ENCODE assay signal across 17 cellular contexts in genomic region chr21:15978158-15978805, GRCh38.
A peak's percentile ranks its signal among the peaks of the same experiment; 100 is the strongest.
DNase-seq lines count a peak whose midpoint lies in the region; ATAC-seq, FAIRE-seq and TF ChIP-seq lines count a peak whose summit lies in the region.
"Had no signal": no experiment of that assay in that cellular context is flagged by ENCODE, and none has a peak within 500 bp of the region (broad histone marks: within the 10 kb centered on the region; RNA-seq: fewer than 3 reads in every experiment).

No MANE protein-coding gene starts in this region.

- no peaks in the 10 kb centered on the region for H3K79me2 ChIP-seq in astrocyte (ENCODE audit: insufficient read depth, low read length)

- peaks cover under 1% of the 10 kb centered on the region for H3K9me3 Mint-ChIP-seq in astrocyte (ENCODE audit: unreplicated experiment)
- H3K9me3 Mint-ChIP-seq: activated naive CD4-positive, alpha-beta T cell treated with anti-CD3 and anti-CD28 coated beads for 36 hours; stimulated activated effector memory CD8-positive, alpha-beta T cell treated with anti-CD3 and anti-CD28 coated beads, Interleukin-12 subunit alpha, Interleukin-12 subunit beta, amount 100 ng/mL, for 72 hours had no signal

- H3K4me2 ChIP-seq in astrocyte (ENCODE audit: low read length) (peak overlapping the region; percentile 34), mesenchymal stem cell (ENCODE audit: low read length, poor library complexity, severe bottlenecking) (no peak overlapping the region)
- H3K4me2 ChIP-seq: A549 had no signal

- H2BK5ac ChIP-seq in mesenchymal stem cell (ENCODE audit: low read depth, low read length, poor library complexity, severe bottlenecking): no peak overlapping the region

- H4K20me1 ChIP-seq in astrocyte (ENCODE audit: insufficient read depth, low read length): no peaks in the 10 kb centered on the region

- H2AFZ ChIP-seq in astrocyte (ENCODE audit: low read depth, low read length) (no peak overlapping the region), mesenchymal stem cell (ENCODE audit: low read depth, low read length) (no peak overlapping the region)

- no peaks in the 10 kb centered on the region for H3K79me1 ChIP-seq in mesenchymal stem cell (replicated peaks; ENCODE audit: low read length, poor library complexity, severe bottlenecking)

- FAIRE-seq in astrocyte (lab: Jason Lieb, UNC): no peak
- FAIRE-seq: A549 had no signal

- no peak overlapping the region for H4K91ac ChIP-seq in mesenchymal stem cell (ENCODE audit: low read length)

- peak overlapping the region; percentile 67 for H3K27ac Mint-ChIP-seq in astrocyte (ENCODE audit: unreplicated experiment)
- H3K27ac Mint-ChIP-seq: activated naive CD4-positive, alpha-beta T cell treated with anti-CD3 and anti-CD28 coated beads for 36 hours; stimulated activated effector memory CD8-positive, alpha-beta T cell treated with anti-CD3 and anti-CD28 coated beads, Interleukin-12 subunit alpha, Interleukin-12 subunit beta, amount 100 ng/mL, for 72 hours had no signal

- DNase-seq in A172 (ENCODE audit: low spot score) (peak; percentile 31), H4 (ENCODE audit: low spot score) (peak; percentile 13), astrocyte (ENCODE audit: low read depth) (peak; percentile 95), mesenchymal stem cell (no peak), Kasumi-1 (lab: John Stamatoyannopoulos, UW) (no peak), epidermal melanocyte (ENCODE audit: insufficient read length, low spot score) (no peak)
- no peak for DNase-seq in effector CD8-positive, alpha-beta T cell (lab: John Stamatoyannopoulos, UW)
- DNase-seq: activated CD4-positive, CD25-positive, alpha-beta regulatory T cell treated with anti-CD3 and anti-CD28 coated beads, Interleukin-2, amount 50 U/mL, for 72 hours; activated naive CD4-positive, alpha-beta T cell treated with anti-CD3 and anti-CD28 coated beads for 36 hours; central memory CD4-positive, alpha-beta T cell; GOT3; NCI-H187; Peyer's patch had no signal

- H3K27me3 ChIP-seq in astrocyte (ENCODE audit: insufficient read depth, low read length) (no peaks in the 10 kb centered on the region), mesenchymal stem cell (ENCODE audit: control insufficient read depth in 1 of 2, insufficient read depth in 1 of 2, low read length in 2 of 2) (no peaks in the 10 kb centered on the region)
- H3K27me3 ChIP-seq: esophagus muscularis mucosa, Peyer's patch had no signal

- H3K9ac ChIP-seq in astrocyte (ENCODE audit: low read length) (no peak overlapping the region), mesenchymal stem cell (ENCODE audit: low read length) (no peak overlapping the region)

- no peak for TF ChIP-seq CTCF in astrocyte (IDR thresholded peaks at IDR 0.05; ENCODE audit: insufficient read depth, low read depth, low read length)

- no peak overlapping the region for H3K4ac ChIP-seq in mesenchymal stem cell (ENCODE audit: low read depth in 1 of 2, low read length in 2 of 2)

- H3K4me3 Mint-ChIP-seq in astrocyte (ENCODE audit: unreplicated experiment): no peak overlapping the region
- H3K4me3 Mint-ChIP-seq: activated naive CD4-positive, alpha-beta T cell treated with anti-CD3 and anti-CD28 coated beads for 36 hours; stimulated activated effector memory CD8-positive, alpha-beta T cell treated with anti-CD3 and anti-CD28 coated beads, Interleukin-12 subunit alpha, Interleukin-12 subunit beta, amount 100 ng/mL, for 72 hours had no signal

- WGBS in mesenchymal stem cell: 50% methylated on average over 2 of the region's 3 CpGs

- peak overlapping the region; percentile 10 for H3K27ac ChIP-seq in astrocyte (ENCODE audit: low read depth, low read length)
- peak overlapping the region; percentile 2 for H3K27ac ChIP-seq in mesenchymal stem cell (ENCODE audit: low read length, poor library complexity, severe bottlenecking)
- H3K27ac ChIP-seq: A549, esophagus muscularis mucosa, Peyer's patch had no signal

- no peak overlapping the region for H2BK12ac ChIP-seq in mesenchymal stem cell (ENCODE audit: low read length in 2 of 2)

- no peaks in the 10 kb centered on the region for H3K4me1 ChIP-seq in astrocyte (ENCODE audit: insufficient read depth, low read length)
- peaks cover 1% of the 10 kb centered on the region for H3K4me1 ChIP-seq in mesenchymal stem cell (ENCODE audit: control insufficient read depth, insufficient read depth, low read depth, low read length)
- H3K4me1 ChIP-seq: A549, esophagus muscularis mucosa, Peyer's patch had no signal

- peaks cover 2% of the 10 kb centered on the region for H3K36me3 Mint-ChIP-seq in astrocyte (ENCODE audit: low read depth, unreplicated experiment)
- H3K36me3 Mint-ChIP-seq: stimulated activated effector memory CD8-positive, alpha-beta T cell treated with anti-CD3 and anti-CD28 coated beads, Interleukin-12 subunit alpha, Interleukin-12 subunit beta, amount 100 ng/mL, for 72 hours had no signal

- H3K4me3 ChIP-seq in astrocyte (ENCODE audit: insufficient read depth, low read depth, low read length) (no peak overlapping the region), mesenchymal stem cell (ENCODE audit: insufficient read depth in 1 of 2, low read depth in 1 of 2, low read length in 2 of 2) (no peak overlapping the region)
- H3K4me3 ChIP-seq: A549, esophagus muscularis mucosa, Peyer's patch had no signal

- no peak overlapping the region for H2BK15ac ChIP-seq in mesenchymal stem cell (ENCODE audit: low read depth, poor library complexity, severe bottlenecking)

- H3K23ac ChIP-seq in mesenchymal stem cell (ENCODE audit: low read length in 2 of 2): no peak overlapping the region

- H3K4me1 Mint-ChIP-seq in astrocyte (ENCODE audit: low read depth, unreplicated experiment): peaks cover 10% of the 10 kb centered on the region
- H3K4me1 Mint-ChIP-seq: stimulated activated effector memory CD8-positive, alpha-beta T cell treated with anti-CD3 and anti-CD28 coated beads, Interleukin-12 subunit alpha, Interleukin-12 subunit beta, amount 100 ng/mL, for 72 hours had no signal

- H3K9me3 ChIP-seq in astrocyte (ENCODE audit: insufficient read depth, low read depth, low read length): no peaks in the 10 kb centered on the region
- H3K9me3 ChIP-seq in mesenchymal stem cell (ENCODE audit: control insufficient read depth, low read length): no peaks in the 10 kb centered on the region
- H3K9me3 ChIP-seq: A549, esophagus muscularis mucosa, Peyer's patch had no signal

- H2BK120ac ChIP-seq in mesenchymal stem cell (ENCODE audit: low read depth, low read length): no peak overlapping the region

- H2AK5ac ChIP-seq in mesenchymal stem cell (ENCODE audit: low read length, severe bottlenecking): no peak overlapping the region

- no peaks in the 10 kb centered on the region for H3K27me3 Mint-ChIP-seq in astrocyte (ENCODE audit: low read depth, unreplicated experiment)

- ATAC-seq in GM21390 (IDR thresholded peaks at IDR 0.05; ENCODE audit: unreplicated experiment): no peak
- ATAC-seq: A549; stimulated activated effector memory CD8-positive, alpha-beta T cell treated with anti-CD3 and anti-CD28 coated beads, Interleukin-12 subunit alpha, Interleukin-12 subunit beta, amount 100 ng/mL, for 72 hours had no signal

- H4K8ac ChIP-seq in mesenchymal stem cell (ENCODE audit: low read length): no peak overlapping the region

- no peaks in the 10 kb centered on the region for H3K36me3 ChIP-seq in astrocyte (ENCODE audit: insufficient read depth, low read length)
- no peaks in the 10 kb centered on the region for H3K36me3 ChIP-seq in mesenchymal stem cell (ENCODE audit: control insufficient read depth in 1 of 2, insufficient read depth in 2 of 2, low read depth in 1 of 2, low read length in 2 of 2)
- H3K36me3 ChIP-seq: esophagus muscularis mucosa, Peyer's patch had no signal

- H3K18ac ChIP-seq in mesenchymal stem cell (ENCODE audit: low read depth in 1 of 2, low read length in 2 of 2): no peak overlapping the region

- H3K14ac ChIP-seq in mesenchymal stem cell (ENCODE audit: low read length in 2 of 2): no peak overlapping the region

Comparison
In these comparisons a context has a peak if more than half of its experiments do, and no peak if none do; other contexts are left out.
1. DNase-seq: peak in A172 (single experiment), H4 (single experiment) and astrocyte (single experiment); none in mesenchymal stem cell (single experiment), Kasumi-1 (0 of 2), epidermal melanocyte (single experiment) and effector CD8-positive, alpha-beta T cell (single experiment).